ENCODE assay signal across 8 cellular contexts in the genomic region with DNA sequence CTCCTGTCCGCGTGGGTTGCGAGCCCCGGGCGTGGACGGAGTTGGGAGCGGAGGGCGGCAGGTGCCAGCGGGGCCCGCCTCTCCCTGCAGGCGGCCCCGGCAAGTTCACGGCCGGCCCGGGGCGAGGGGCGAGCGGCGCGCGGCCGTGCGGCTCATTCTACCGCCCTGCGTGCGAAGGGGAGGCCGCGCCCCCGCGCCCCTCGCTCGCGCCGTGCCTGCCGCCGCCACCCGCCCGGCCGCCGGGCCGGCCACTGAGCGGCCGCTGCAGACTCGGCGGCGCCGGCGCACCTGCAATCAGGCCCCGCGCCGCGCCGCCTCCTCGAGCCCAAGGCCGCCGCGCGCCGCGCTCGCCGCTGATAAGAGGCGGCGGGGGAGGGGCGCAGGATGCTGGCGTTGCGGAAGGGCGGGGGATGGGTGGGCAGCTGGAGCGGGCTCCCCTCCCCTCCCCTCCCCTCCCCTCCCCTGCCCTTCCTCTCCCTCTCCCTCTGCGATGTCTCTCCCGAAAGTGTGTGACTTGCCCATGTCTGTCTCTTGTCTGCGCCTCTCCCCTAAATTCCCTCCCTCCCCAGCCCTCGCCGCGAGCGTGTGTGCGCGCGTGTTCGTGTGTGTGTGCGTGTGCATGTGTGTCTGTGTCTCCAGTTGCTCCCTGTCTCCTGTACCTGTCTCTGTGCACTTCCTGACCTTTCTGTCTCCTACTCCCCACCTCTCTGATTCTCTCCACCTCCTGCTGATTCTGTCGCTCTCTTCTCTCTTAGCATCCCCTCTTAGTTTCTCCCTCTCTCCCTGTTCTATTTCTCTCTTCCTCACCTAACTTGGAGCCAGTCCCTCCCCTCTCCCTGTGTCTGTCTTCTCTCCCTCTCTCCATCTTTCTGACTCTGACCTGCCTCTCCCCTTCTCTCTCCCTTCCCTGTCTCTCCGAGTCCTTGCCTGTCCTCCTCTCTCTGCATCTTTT.
DNase-seq lines count a peak whose midpoint lies in the region; ATAC-seq, FAIRE-seq and TF ChIP-seq lines count a peak whose summit lies in the region.

No MANE protein-coding gene starts in this region.

- no peak overlapping the region for H3K27ac Mint-ChIP-seq in activated CD4-positive, alpha-beta T cell treated with anti-CD3 and anti-CD28 coated beads for 36 hours
- H3K27ac Mint-ChIP-seq in activated CD4-positive, alpha-beta T cell treated with anti-CD3 and anti-CD28 coated beads, Interleukin-2, amount 10 ng/mL, durations not matched to agents 7 days and 5 days, result no peak overlapping the region

- H2BK5ac ChIP-seq in mesenchymal stem cell (ENCODE audit: low read depth, low read length, poor library complexity, severe bottlenecking), result no peak overlapping the region

- H3K4me1 Mint-ChIP-seq in activated CD4-positive, alpha-beta T cell treated with anti-CD3 and anti-CD28 coated beads for 36 hours, result peaks cover 6% of the 10 kb centered on the region
- H3K4me1 Mint-ChIP-seq in activated CD4-positive, alpha-beta T cell treated with anti-CD3 and anti-CD28 coated beads, Interleukin-2, amount 10 ng/mL, durations not matched to agents 7 days and 5 days, result peaks cover 7% of the 10 kb centered on the region

- H3K27me3 ChIP-seq in mesenchymal stem cell (ENCODE audit: control insufficient read depth in 1 of 2, insufficient read depth in 1 of 2, low read length in 2 of 2), result peaks cover 25 to 43% of the 10 kb centered on the region in 2 experiments

- H2BK120ac ChIP-seq in mesenchymal stem cell (ENCODE audit: low read depth, low read length), result no peak overlapping the region

- FAIRE-seq in urothelium cell line (lab: Jason Lieb, UNC), result peak; percentile 63

- peak overlapping the region; percentile 23 for H3K4me3 Mint-ChIP-seq in activated CD4-positive, alpha-beta T cell treated with anti-CD3 and anti-CD28 coated beads for 36 hours
- H3K4me3 Mint-ChIP-seq in activated CD4-positive, alpha-beta T cell treated with anti-CD3 and anti-CD28 coated beads, Interleukin-2, amount 10 ng/mL, durations not matched to agents 7 days and 5 days, result no peak overlapping the region

- no peak overlapping the region for H3K27ac ChIP-seq in mesenchymal stem cell (ENCODE audit: low read length, poor library complexity, severe bottlenecking)

- no peak for ATAC-seq in activated CD4-positive, alpha-beta T cell treated with anti-CD3 and anti-CD28 coated beads for 36 hours
- ATAC-seq in HG02970 (IDR thresholded peaks at IDR 0.05; ENCODE audit: low FRiP score, unreplicated experiment), result no peak

- intact Hi-C loops in activated CD4-positive, alpha-beta T cell treated with anti-CD3 and anti-CD28 coated beads for 36 hours (cut with DNase I, micrococcal nuclease), result no loop called here

- H3K9me3 ChIP-seq in mesenchymal stem cell (ENCODE audit: control insufficient read depth, low read length), result no peaks in the 10 kb centered on the region

- H2AK5ac ChIP-seq in mesenchymal stem cell (ENCODE audit: low read length, severe bottlenecking), result no peak overlapping the region

- no peak overlapping the region for H3K14ac ChIP-seq in mesenchymal stem cell (ENCODE audit: low read length in 2 of 2)

- H3K36me3 ChIP-seq in mesenchymal stem cell (ENCODE audit: control insufficient read depth in 1 of 2, insufficient read depth in 2 of 2, low read depth in 1 of 2, low read length in 2 of 2), result no peaks in the 10 kb centered on the region

- H3K36me3 Mint-ChIP-seq in activated CD4-positive, alpha-beta T cell treated with anti-CD3 and anti-CD28 coated beads for 36 hours (ENCODE audit: low read depth), result no peaks in the 10 kb centered on the region
- H3K36me3 Mint-ChIP-seq in activated CD4-positive, alpha-beta T cell treated with anti-CD3 and anti-CD28 coated beads, Interleukin-2, amount 10 ng/mL, durations not matched to agents 7 days and 5 days (ENCODE audit: low read depth), result no peaks in the 10 kb centered on the region

- 3% methylated on average over 52 of the region's 83 CpGs for WGBS in mesenchymal stem cell

- H2BK12ac ChIP-seq in mesenchymal stem cell (ENCODE audit: low read length in 2 of 2), result peak overlapping the region; percentile 15 to 62

- H3K23ac ChIP-seq in mesenchymal stem cell (ENCODE audit: low read length in 2 of 2), result no peak overlapping the region

- DNase-seq in activated CD4-positive, alpha-beta T cell treated with anti-CD3 and anti-CD28 coated beads for 36 hours, result peak; percentile 20
- DNase-seq in activated CD4-positive, alpha-beta T cell treated with anti-CD3 and anti-CD28 coated beads, Interleukin-2, amount 10 ng/mL, durations not matched to agents 7 days and 5 days, result no peak
- DNase-seq in NCI-H2196 treated with DMSO at 0.1 percent for 48 hours (lab: John Stamatoyannopoulos, UW; ENCODE audit: unreplicated experiment), result peak; percentile 77
- no peak for DNase-seq in choroid plexus epithelial cell (ENCODE audit: low read depth)
- DNase-seq in mesenchymal stem cell, result peak; percentile 33
- DNase-seq in urothelium cell line (ENCODE audit: low spot score), result peak; percentile 58
- no peak for DNase-seq in KG1 (lab: John Stamatoyannopoulos, UW)

- no peaks in the 10 kb centered on the region for H3K9me3 Mint-ChIP-seq in activated CD4-positive, alpha-beta T cell treated with anti-CD3 and anti-CD28 coated beads for 36 hours (ENCODE audit: low read depth)
- H3K9me3 Mint-ChIP-seq in activated CD4-positive, alpha-beta T cell treated with anti-CD3 and anti-CD28 coated beads, Interleukin-2, amount 10 ng/mL, durations not matched to agents 7 days and 5 days, result no peaks in the 10 kb centered on the region

- no peaks in the 10 kb centered on the region for H3K79me1 ChIP-seq in mesenchymal stem cell (replicated peaks; ENCODE audit: low read length, poor library complexity, severe bottlenecking)

- H2AFZ ChIP-seq in mesenchymal stem cell (ENCODE audit: low read depth, low read length), result no peak overlapping the region

- H4K91ac ChIP-seq in mesenchymal stem cell (ENCODE audit: low read length), result peak overlapping the region; percentile 54

- H3K4me2 ChIP-seq in mesenchymal stem cell (ENCODE audit: low read length, poor library complexity, severe bottlenecking), result peak overlapping the region; percentile 40

- POLR2A ChIA-PET in activated CD4-positive, alpha-beta T cell treated with anti-CD3 and anti-CD28 coated beads for 36 hours (lab: Charles Lee), result no interaction called here
- POLR2A ChIA-PET in activated CD4-positive, alpha-beta T cell treated with anti-CD3 and anti-CD28 coated beads, Interleukin-2, amount 10 ng/mL, durations not matched to agents 7 days and 5 days (lab: Charles Lee), result no interaction called here

- H3K9ac ChIP-seq in mesenchymal stem cell (ENCODE audit: low read length), result no peak overlapping the region

- peak overlapping the region; percentile 62 for H2BK15ac ChIP-seq in mesenchymal stem cell (ENCODE audit: low read depth, poor library complexity, severe bottlenecking)

- no peak overlapping the region for H3K4ac ChIP-seq in mesenchymal stem cell (ENCODE audit: low read depth in 1 of 2, low read length in 2 of 2)

- peak overlapping the region; percentile 46 to 47 for H3K18ac ChIP-seq in mesenchymal stem cell (ENCODE audit: low read depth in 1 of 2, low read length in 2 of 2)

- H3K27me3 Mint-ChIP-seq in activated CD4-positive, alpha-beta T cell treated with anti-CD3 and anti-CD28 coated beads for 36 hours, result peaks cover 31% of the 10 kb centered on the region
- peaks cover 23% of the 10 kb centered on the region for H3K27me3 Mint-ChIP-seq in activated CD4-positive, alpha-beta T cell treated with anti-CD3 and anti-CD28 coated beads, Interleukin-2, amount 10 ng/mL, durations not matched to agents 7 days and 5 days

- no peak for TF ChIP-seq CTCF in choroid plexus epithelial cell (conservative IDR thresholded peaks at IDR 0.05; ENCODE audit: low read depth, low read length)

- H3K4me3 ChIP-seq in choroid plexus epithelial cell (ENCODE audit: low read depth, low read length) (peak overlapping the region; percentile 34), mesenchymal stem cell (ENCODE audit: insufficient read depth in 1 of 2, low read depth in 1 of 2, low read length in 2 of 2) (peak overlapping the region in 1 of 2 experiments; percentile 67)

- peak overlapping the region; percentile 50 for H4K8ac ChIP-seq in mesenchymal stem cell (ENCODE audit: low read length)

- peaks cover 5% of the 10 kb centered on the region for H3K4me1 ChIP-seq in mesenchymal stem cell (ENCODE audit: control insufficient read depth, insufficient read depth, low read depth, low read length)

- CTCF ChIA-PET in activated CD4-positive, alpha-beta T cell treated with anti-CD3 and anti-CD28 coated beads for 36 hours (lab: Charles Lee), result no interaction called here
- CTCF ChIA-PET in activated CD4-positive, alpha-beta T cell treated with anti-CD3 and anti-CD28 coated beads, Interleukin-2, amount 10 ng/mL, durations not matched to agents 7 days and 5 days (lab: Charles Lee), result no interaction called here

Comparison
In these comparisons a context has a peak if more than half of its experiments do, and no peak if none do; other contexts are left out.
1. DNase-seq: peak in activated CD4-positive, alpha-beta T cell treated with anti-CD3 and anti-CD28 coated beads for 36 hours (single experiment), NCI-H2196 treated with DMSO at 0.1 percent for 48 hours (single experiment), mesenchymal stem cell (single experiment) and urothelium cell line (single experiment); none in activated CD4-positive, alpha-beta T cell treated with anti-CD3 and anti-CD28 coated beads, Interleukin-2, amount 10 ng/mL, durations not matched to agents 7 days and 5 days (single experiment), choroid plexus epithelial cell (single experiment) and KG1 (single experiment).